31 cellular contexts compared by ENCODE assay signal in genomic region chr20:41424546-41424945, GRCh38. TPM values are rescaled to one million over a fixed set of nuclear protein-coding genes. Genes with fewer than 3 reads are reported as not detected.
DNase-seq lines count a peak whose midpoint lies in the region; ATAC-seq, FAIRE-seq and TF ChIP-seq lines count a peak whose summit lies in the region.
"Had no signal": no experiment of that assay in that cellular context is flagged by ENCODE, and none has a peak within 500 bp of the region (broad histone marks: within the 10 kb centered on the region; RNA-seq: fewer than 3 reads in every experiment).

No MANE protein-coding gene starts in this region.

- H3K4me3 Mint-ChIP-seq in HFFc6 (no peak overlapping the region), astrocyte (ENCODE audit: unreplicated experiment) (no peak overlapping the region), T-cell (no peak overlapping the region)
- H3K4me3 Mint-ChIP-seq: activated CD4-positive, alpha-beta memory T cell treated with anti-CD3 and anti-CD28 coated beads for 36 hours; activated naive CD8-positive, alpha-beta T cell treated with anti-CD3 and anti-CD28 coated beads for 36 hours; dendritic cell treated with granulocyte-macrophage colony-stimulating factor and Interleukin-4, amounts not matched to agents 40 ng/mL and 50 ng/mL, for 4 days; endodermal cell; nephron progenitor cell had no signal

- H3K27me3 ChIP-seq in BLaER1: no peaks in the 10 kb centered on the region
- H3K27me3 ChIP-seq in astrocyte (ENCODE audit: insufficient read depth, low read length): no peaks in the 10 kb centered on the region
- H3K27me3 ChIP-seq: SJSA1 had no signal

- no peak overlapping the region for H2AFZ ChIP-seq in astrocyte (ENCODE audit: low read depth, low read length)
- H2AFZ ChIP-seq: parathyroid adenoma had no signal

- POLR2A ChIA-PET in T-cell (lab: Charles Lee): no interaction called here

- H3K27ac Mint-ChIP-seq in HFFc6 (peak overlapping the region; percentile 63; the same call in 1 of the 2 replicates), astrocyte (ENCODE audit: unreplicated experiment) (peak overlapping the region; percentile 92), T-cell (peak overlapping the region in 1 of 2 donors; percentile 34)
- H3K27ac Mint-ChIP-seq: activated CD4-positive, alpha-beta memory T cell treated with anti-CD3 and anti-CD28 coated beads for 36 hours; dendritic cell treated with granulocyte-macrophage colony-stimulating factor and Interleukin-4, amounts not matched to agents 40 ng/mL and 50 ng/mL, for 4 days; endodermal cell; nephron progenitor cell had no signal

- FAIRE-seq in astrocyte (lab: Jason Lieb, UNC): no peak
- FAIRE-seq in RCC 7860 (lab: Jason Lieb, UNC): no peak
- FAIRE-seq: GM12891 had no signal

- no peak overlapping the region for H3K27ac ChIP-seq in BLaER1
- H3K27ac ChIP-seq in astrocyte (ENCODE audit: low read depth, low read length): no peak overlapping the region
- H3K27ac ChIP-seq: C4-2B, lower lobe of right lung, parathyroid adenoma, SJSA1 had no signal

- H3K36me3 ChIP-seq in BLaER1 (peaks cover 100% of the 10 kb centered on the region), astrocyte (ENCODE audit: insufficient read depth, low read length) (no peaks in the 10 kb centered on the region)

- peaks cover 48% of the 10 kb centered on the region for H3K4me1 Mint-ChIP-seq in HFFc6 (ENCODE audit: low read depth)
- peaks cover 42% of the 10 kb centered on the region for H3K4me1 Mint-ChIP-seq in astrocyte (ENCODE audit: low read depth, unreplicated experiment)
- H3K4me1 Mint-ChIP-seq in T-cell: peaks cover 19 to 30% (median 25%) of the 10 kb centered on the region in 3 donors

- no peak overlapping the region for H3K4me3 ChIP-seq in BLaER1
- no peak overlapping the region for H3K4me3 ChIP-seq in astrocyte (ENCODE audit: insufficient read depth, low read depth, low read length)
- H3K4me3 ChIP-seq: lower lobe of right lung, mucosa of descending colon, SJSA1 had no signal

- CTCF ChIA-PET in T-cell (lab: Charles Lee): no interaction called here

- H3K9me3 ChIP-seq in BLaER1 (no peaks in the 10 kb centered on the region), astrocyte (ENCODE audit: insufficient read depth, low read depth, low read length) (no peaks in the 10 kb centered on the region)
- H3K9me3 ChIP-seq: lower lobe of right lung, mucosa of descending colon, SJSA1 had no signal

- H4K20me1 ChIP-seq in BLaER1 (no peaks in the 10 kb centered on the region), astrocyte (ENCODE audit: insufficient read depth, low read length) (no peaks in the 10 kb centered on the region)

- H3K9me3 Mint-ChIP-seq in HFFc6 (no peaks in the 10 kb centered on the region), astrocyte (ENCODE audit: unreplicated experiment) (no peaks in the 10 kb centered on the region), T-cell (no peaks in the 10 kb centered on the region)
- H3K9me3 Mint-ChIP-seq: activated CD4-positive, alpha-beta memory T cell treated with anti-CD3 and anti-CD28 coated beads for 36 hours; dendritic cell treated with granulocyte-macrophage colony-stimulating factor and Interleukin-4, amounts not matched to agents 40 ng/mL and 50 ng/mL, for 4 days; endodermal cell; nephron progenitor cell had no signal

- TF ChIP-seq CTCF in HFFc6 (IDR thresholded peaks at IDR 0.05) (no peak), astrocyte (IDR thresholded peaks at IDR 0.05; ENCODE audit: insufficient read depth, low read depth, low read length) (no peak)

- ATAC-seq in GM18907 (IDR thresholded peaks at IDR 0.05; ENCODE audit: unreplicated experiment): no peak
- no peak for ATAC-seq in T-cell (replicated peaks in 1 of 4)
- ATAC-seq: mucosa of descending colon had no signal

- H3K4me2 ChIP-seq in BLaER1 (peak overlapping the region; percentile 31; the same call in 1 of the 2 replicates), astrocyte (ENCODE audit: low read length) (no peak overlapping the region)

- H3K9ac ChIP-seq in BLaER1: no peak overlapping the region
- H3K9ac ChIP-seq in astrocyte (ENCODE audit: low read length): no peak overlapping the region
- H3K9ac ChIP-seq: parathyroid adenoma had no signal

- no peaks in the 10 kb centered on the region for H3K79me2 ChIP-seq in astrocyte (ENCODE audit: insufficient read depth, low read length)
- H3K79me2 ChIP-seq: parathyroid adenoma had no signal

- DNase-seq in HFFc6 (no peak), astrocyte (ENCODE audit: low read depth) (peak; percentile 17), islet precursor cell (peak; percentile 13), NCI-H1048 (lab: John Stamatoyannopoulos, UW) (no peak), RCC 7860 (ENCODE audit: low spot score) (no peak), T-cell (no peak)
- DNase-seq: activated CD4-positive, alpha-beta memory T cell treated with anti-CD3 and anti-CD28 coated beads for 36 hours; activated CD4-positive, CD25-positive, alpha-beta regulatory T cell treated with anti-CD3 and anti-CD28 coated beads, Interleukin-2, amount 50 U/mL, for 72 hours; activated CD8-positive, alpha-beta memory T cell treated with anti-CD3 and anti-CD28 coated beads, Interleukin-2, amount 50 U/mL, for 48 hours; activated naive CD8-positive, alpha-beta T cell treated with anti-CD3 and anti-CD28 coated beads for 36 hours; central memory CD4-positive, alpha-beta T cell; endodermal cell; lower lobe of right lung; MM.1S; mucosa of descending colon; NCI-H1417 treated with DMSO at 0.1 percent for 48 hours; NCI-H2081 treated with DMSO at 0.1 percent for 48 hours; NCI-H345; NCI-H748 treated with DMSO at 0.1 percent for 48 hours; nephron progenitor cell; stimulated activated CD4-positive, alpha-beta T cell treated with anti-CD3 and anti-CD28 coated beads, Interleukin-12 subunit alpha, Interleukin-12 subunit beta, amount 100 ng/mL, for 4 hours; stimulated activated CD4-positive, alpha-beta T cell treated with anti-CD3 and anti-CD28 coated beads, Interleukin-4, amount 100 ng/mL, for 1 hour; T-helper 1 cell had no signal

- H3K27me3 Mint-ChIP-seq in HFFc6 (ENCODE audit: insufficient read depth) (no peaks in the 10 kb centered on the region; the same call in 1 of the 2 replicates), astrocyte (ENCODE audit: low read depth, unreplicated experiment) (no peaks in the 10 kb centered on the region), T-cell (no peaks in the 10 kb centered on the region)
- H3K27me3 Mint-ChIP-seq: activated CD4-positive, alpha-beta memory T cell treated with anti-CD3 and anti-CD28 coated beads for 36 hours; activated naive CD8-positive, alpha-beta T cell treated with anti-CD3 and anti-CD28 coated beads for 36 hours; dendritic cell treated with granulocyte-macrophage colony-stimulating factor and Interleukin-4, amounts not matched to agents 40 ng/mL and 50 ng/mL, for 4 days had no signal

- H3K4me1 ChIP-seq in BLaER1 (peaks cover 23% of the 10 kb centered on the region), astrocyte (ENCODE audit: insufficient read depth, low read length) (peaks cover 7% of the 10 kb centered on the region)
- H3K4me1 ChIP-seq: lower lobe of right lung, parathyroid adenoma had no signal

- H3K36me3 Mint-ChIP-seq in HFFc6 (ENCODE audit: low read depth) (peaks cover 63% of the 10 kb centered on the region), astrocyte (ENCODE audit: low read depth, unreplicated experiment) (peaks cover 30% of the 10 kb centered on the region), T-cell (peaks cover 93% of the 10 kb centered on the region)

RNA-seq across cellular contexts. Expression of gene EMILIN3, which starts 57.9 kb away (rescaled TPM):
- total RNA-seq in HFFc6 (2021; fragmentation: NEBNext Ultra II Directional; extraction: Animal tissue kit (Norgen Biotek cat#: 25700)): not detected
- total RNA-seq in astrocyte: 0.20 TPM in 1 of 2 replicates, not detected in the other
- total RNA-seq in T-cell: not detected
- total RNA-seq: activated CD4-positive, alpha-beta memory T cell treated with anti-CD3 and anti-CD28 coated beads for 36 hours; activated naive CD8-positive, alpha-beta T cell treated with anti-CD3 and anti-CD28 coated beads for 36 hours; H4; SJSA1 had no signal

Comparison
In these comparisons a context has a peak if more than half of its experiments do, and no peak if none do; other contexts are left out.
1. DNase-seq: peak in astrocyte (single experiment) and islet precursor cell (single experiment); none in HFFc6 (single experiment), NCI-H1048 (single experiment), RCC 7860 (single experiment) and T-cell (0 of 34).